9 cellular contexts compared by ENCODE assay signal in genomic region chr6:44269921-44270525, GRCh38. TPM values are rescaled to one million over a fixed set of nuclear protein-coding genes. Genes with fewer than 3 reads are reported as not detected.
DNase-seq lines count a peak whose midpoint lies in the region; ATAC-seq, FAIRE-seq and TF ChIP-seq lines count a peak whose summit lies in the region.
"Had no signal": no experiment of that assay in that cellular context is flagged by ENCODE, and none has a peak within 500 bp of the region (broad histone marks: within the 10 kb centered on the region; RNA-seq: fewer than 3 reads in every experiment).

Gene TMEM151B (plus strand): TSS chr6:44270450. CDS start chr6:44270743, 293 bp downstream.

- 72% methylated on average over 9 of the region's 29 CpGs for WGBS in A549 (ENCODE audit: missing lambda C conversion rate)
- no CpG with 5 or more reads among the region's 29 CpGs for WGBS in H9 (ENCODE audit: extremely low coverage, insufficient read length, low lambda C conversion rate)

- DNase-seq in A549 (ENCODE audit: low read depth in 1 of 2, low spot score in 1 of 2) (no peak), H9 (no peak), ascending aorta (ENCODE audit: low spot score in 2 of 2) (no peak), naive B cell (no peak), NCI-H2029 treated with DMSO at 0.1 percent for 48 hours (lab: John Stamatoyannopoulos, UW) (no peak)

- no peak within 1 kb of the TSS for H3K23ac ChIP-seq in H9 (ENCODE audit: insufficient read length, low read depth, low read length)

- H2BK5ac ChIP-seq in H9 (ENCODE audit: insufficient read length, low read length): no peak within 1 kb of the TSS

- no peak for TF ChIP-seq CTCF in A549 (IDR thresholded peaks at IDR 0.05)
- TF ChIP-seq CTCF in H9 (conservative IDR thresholded peaks at IDR 0.05): no peak
- no peak for TF ChIP-seq CTCF in ascending aorta (IDR thresholded peaks at IDR 0.05)

- H4K5ac ChIP-seq in H9 (ENCODE audit: insufficient read length, low read depth, low read length): no peak within 1 kb of the TSS

- H3K36me3 Mint-ChIP-seq in H9 (ENCODE audit: insufficient read depth in 1 of 3, low read depth in 3 of 3) (no peaks in the 10 kb centered on the region; a peak in 1 of 7 replicates), naive B cell (peaks cover 0 to 5% of the 10 kb centered on the region in 2 donors)

- no peak within 1 kb of the TSS for H3K9ac ChIP-seq in H9 (ENCODE audit: extremely low read depth, insufficient read length, low read length)

- H3K27me3 ChIP-seq in H9 (ENCODE audit: insufficient read depth, low read length) (peaks cover 7% of the 10 kb centered on the region; the same call in 1 of the 2 replicates), ascending aorta (peaks cover 13% of the 10 kb centered on the region)

- H3T11ph ChIP-seq in H9 (ENCODE audit: low read length): no peak within 1 kb of the TSS

- peak within 1 kb of the TSS; percentile 96 for H3K4me2 ChIP-seq in A549
- peak within 1 kb of the TSS; percentile 55 for H3K4me2 ChIP-seq in H9 (ENCODE audit: insufficient read depth, insufficient read length, low read length)

- H2BK12ac ChIP-seq in H9 (ENCODE audit: insufficient read length, low read depth, low read length): no peak within 1 kb of the TSS

- H3K9me3 ChIP-seq in A549: no peaks in the 10 kb centered on the region
- H3K9me3 ChIP-seq in H9 (ENCODE audit: control insufficient read depth, low read depth, low read length): no peaks in the 10 kb centered on the region
- H3K9me3 ChIP-seq in ascending aorta: no peaks in the 10 kb centered on the region

- H4K20me1 ChIP-seq in H9 (ENCODE audit: control insufficient read depth, insufficient read depth, insufficient read length): no peaks in the 10 kb centered on the region

- no peaks in the 10 kb centered on the region for H3K79me2 ChIP-seq in H9 (ENCODE audit: insufficient read depth, low read length)

- peak within 1 kb of the TSS; percentile 53 for H3K4me3 ChIP-seq in A549
- peak within 1 kb of the TSS; percentile 48 to 58 for H3K4me3 ChIP-seq in ascending aorta

- no peak within 1 kb of the TSS for H3K4ac ChIP-seq in H9 (ENCODE audit: low read depth, low read length)

- no peak within 1 kb of the TSS for H2BK15ac ChIP-seq in H9 (ENCODE audit: low read depth, low read length)

- POLR2A ChIA-PET in A549 (lab: Yijun Ruan, JAX): no interaction called here

- H3K27me3 Mint-ChIP-seq in H9 (ENCODE audit: low read depth): peaks cover 20% of the 10 kb centered on the region
- H3K27me3 Mint-ChIP-seq in naive B cell: peaks cover 35 to 54% (median 47%) of the 10 kb centered on the region in 3 donors

- H4K8ac ChIP-seq in H9 (replicated peaks; ENCODE audit: insufficient read length, low read depth, low read length): no peak within 1 kb of the TSS

- no peak for FAIRE-seq in A549 (lab: Jason Lieb, UNC)

- no peak within 1 kb of the TSS for H3K14ac ChIP-seq in H9 (ENCODE audit: insufficient read depth, low read length)

- H3K36me3 ChIP-seq in ascending aorta: no peaks in the 10 kb centered on the region

- H3K27ac Mint-ChIP-seq in H9: no peak within 1 kb of the TSS
- H3K27ac Mint-ChIP-seq in naive B cell: peak within 1 kb of the TSS in 3 of 6 donors; percentile 9 to 22 (median 11)

- intact Hi-C loops in ascending aorta (cut with DNase I): loop anchor here (5.0 kb wide), 3 partner anchors 42 to 187 kb away; partner anchors contain the start of genes AARS2 and CDC5L

- H2BK120ac ChIP-seq in H9 (ENCODE audit: low read depth, low read length, poor library complexity, severe bottlenecking): no peak within 1 kb of the TSS

- H3K56ac ChIP-seq in H9 (ENCODE audit: insufficient read length, low read depth, low read length): no peak within 1 kb of the TSS

- CTCF ChIA-PET in A549 (lab: Yijun Ruan, JAX): interaction anchor here (0.7 to 6.2 kb wide), 6 partner anchors 16 to 154 kb away, joined by 3 to 181 read pairs (median 14); no protein-coding TSS in a partner anchor

- no peak within 1 kb of the TSS for H2BK20ac ChIP-seq in H9 (ENCODE audit: low read depth, low read length, poor library complexity, severe bottlenecking)

- TF ChIP-seq EP300 in A549 (IDR thresholded peaks at IDR 0.05): no peak

- H3K4me1 ChIP-seq in A549: peaks cover 3% of the 10 kb centered on the region; the same call in 1 of the 3 replicates
- peaks cover 12% of the 10 kb centered on the region; the same call in 1 of the 2 replicates for H3K4me1 ChIP-seq in H9 (ENCODE audit: insufficient read depth, low read length)
- H3K4me1 ChIP-seq in ascending aorta: peaks cover 0 to 2% of the 10 kb centered on the region in 2 donors

- H3K4me1 Mint-ChIP-seq in H9 (peaks cover 26 to 45% of the 10 kb centered on the region in 2 experiments), naive B cell (peaks cover 26 to 48% (median 36%) of the 10 kb centered on the region in 3 donors)

- TF ChIP-seq POLR2A in A549 (IDR thresholded peaks at IDR 0.05; ENCODE audit: low read length): no peak

- TF ChIP-seq RAD21 in A549 (conservative IDR thresholded peaks at IDR 0.05 in 1 of 2, IDR thresholded peaks at IDR 0.05 in 1 of 2): no peak

- H3K23me2 ChIP-seq in H9 (ENCODE audit: insufficient read length, low read depth, low read length, poor library complexity, severe bottlenecking): peaks cover 8% of the 10 kb centered on the region

- H3K18ac ChIP-seq in H9 (ENCODE audit: insufficient read length, low read depth, low read length): no peak within 1 kb of the TSS

- no peak within 1 kb of the TSS for H2AFZ ChIP-seq in H9 (ENCODE audit: low read length)

- peak within 1 kb of the TSS; percentile 5 to 75; a peak in 3 of 6 replicates for H3K27ac ChIP-seq in A549
- H3K27ac ChIP-seq in H9 (ENCODE audit: insufficient read length, low read depth, low read length): no peak within 1 kb of the TSS
- no peak within 1 kb of the TSS for H3K27ac ChIP-seq in ascending aorta

- H3K79me1 ChIP-seq in H9 (ENCODE audit: insufficient read depth, low read depth, low read length, poor library complexity, severe bottlenecking): no peaks in the 10 kb centered on the region

- peak within 1 kb of the TSS; percentile 68 to 88 for H3K4me3 Mint-ChIP-seq in H9
- H3K4me3 Mint-ChIP-seq in naive B cell: peak within 1 kb of the TSS; percentile 69 to 92 (median 78)

- no peak within 1 kb of the TSS for H2AK5ac ChIP-seq in H9 (ENCODE audit: insufficient read length, low read length)

- H3K9me3 Mint-ChIP-seq in H9 (no peaks in the 10 kb centered on the region; a peak in 1 of 5 replicates), naive B cell (no peaks in the 10 kb centered on the region)

- ATAC-seq in A549: no peak
- no peak for ATAC-seq in naive B cell (ENCODE audit: low read depth in 2 of 2)
- no peak for ATAC-seq in HG02970 (IDR thresholded peaks at IDR 0.05; ENCODE audit: low FRiP score, unreplicated experiment)
- ATAC-seq in GM18868 (IDR thresholded peaks at IDR 0.05; ENCODE audit: unreplicated experiment): no peak
- no peak for ATAC-seq in GM21381 (IDR thresholded peaks at IDR 0.05; ENCODE audit: unreplicated experiment)

- no peak within 1 kb of the TSS for H4K91ac ChIP-seq in H9 (ENCODE audit: insufficient read length, low read depth, low read length)

TF ChIP-seq in A549, 52 proteins besides CTCF, POLR2A, EP300 and RAD21 (continues in another document):
- TF ChIP-seq FOSL2 (IDR thresholded peaks at IDR 0.05): no peak
- no peak for TF ChIP-seq FOSL2 (CRISPR knock-in tag; IDR thresholded peaks at IDR 0.05)
- TF ChIP-seq HMGXB4 (CRISPR knock-in tag; IDR thresholded peaks at IDR 0.05; ENCODE audit: borderline replicate concordance): no peak
- TF ChIP-seq ZNF302 (CRISPR knock-in tag; IDR thresholded peaks at IDR 0.05): no peak
- no peak for TF ChIP-seq HDAC2 (IDR thresholded peaks at IDR 0.05)
- TF ChIP-seq MYC (IDR thresholded peaks at IDR 0.05; ENCODE audit: borderline replicate concordance, low read length): no peak
- no peak for TF ChIP-seq E2F6 (IDR thresholded peaks at IDR 0.05; ENCODE audit: borderline replicate concordance, low read depth)
- no peak for TF ChIP-seq PBX3 (IDR thresholded peaks at IDR 0.05)
- no peak for TF ChIP-seq JUN (IDR thresholded peaks at IDR 0.05)
- no peak for TF ChIP-seq MAFK (IDR thresholded peaks at IDR 0.05; ENCODE audit: partially characterized antibody)
- no peak for TF ChIP-seq NFE2L2 (conservative IDR thresholded peaks at IDR 0.05; ENCODE audit: low read length)
- TF ChIP-seq CBX2 (IDR thresholded peaks at IDR 0.05; ENCODE audit: borderline replicate concordance, low read depth): no peak
- TF ChIP-seq KDM5A (IDR thresholded peaks at IDR 0.05): no peak
- no peak for TF ChIP-seq HOXB5 (CRISPR knock-in tag; IDR thresholded peaks at IDR 0.05)

RNA-seq across cellular contexts. Expression of gene TMEM151B, which starts in this region (rescaled TPM):
- 0.01 TPM in 1 of 2 replicates, not detected in the other for polyA plus RNA-seq in A549 (2011; rRNA removed)
- polyA plus RNA-seq in A549 (2012; cell fraction: cytosol; rRNA removed): 0.01 TPM in 2 replicates
- 0.02 and 0.04 TPM in 2 replicates for polyA plus RNA-seq in A549 (2012; cell fraction: nucleus; rRNA removed)
- polyA plus RNA-seq in A549 (2017; fragmentation: RNase III; extraction: RNeasy Plus Mini Kit Qiagen cat#74134 plus additional on column Dnase treatment): 0.01 to 0.03 TPM in 2 of 3 replicates, not detected in the other
- polyA minus RNA-seq in A549 (2011; rRNA and poly(A)+ RNA removed): not detected in 2 replicates
- total RNA-seq in H9 (2021): 2.4 and 2.7 TPM in 2 replicates
- total RNA-seq in ascending aorta: not detected
- not detected for polyA plus RNA-seq in naive B cell (ENCODE audit: low read depth in 6 of 6)
- total RNA-seq: NCI-H460 had no signal

Comparison
In these comparisons a context has a peak if more than half of its experiments do, and no peak if none do; other contexts are left out.
1. H3K27ac ChIP-seq: peak in A549 (2 of 2); none in H9 (single experiment) and ascending aorta (0 of 2).